12 cellular contexts compared by ENCODE assay signal in genomic region chr19:38671654-38672053, GRCh38. TPM values are rescaled to one million over a fixed set of nuclear protein-coding genes. Genes with fewer than 3 reads are reported as not detected.
A peak's percentile ranks its signal among the peaks of the same experiment; 100 is the strongest.
DNase-seq lines count a peak whose midpoint lies in the region; FAIRE-seq and TF ChIP-seq lines count a peak whose summit lies in the region.
"Had no signal": no experiment of that assay in that cellular context is flagged by ENCODE, and none has a peak within 500 bp of the region (broad histone marks: within the 10 kb centered on the region; RNA-seq: fewer than 3 reads in every experiment).

No MANE protein-coding gene starts in this region.

- POLR2A ChIA-PET in PC-9 (lab: Charles Lee; ENCODE audit: unreplicated experiment): no interaction called here
- POLR2A ChIA-PET in endothelial cell of umbilical vein (lab: Charles Lee): no interaction called here

- H3K9me2 ChIP-seq in PC-9 (ENCODE audit: insufficient read depth): no peaks in the 10 kb centered on the region

- H3K9ac ChIP-seq in endothelial cell of umbilical vein (replicated peaks; ENCODE audit: extremely low read depth, insufficient read depth, low read length): no peak overlapping the region
- H3K9ac ChIP-seq in muscle layer of colon (ENCODE audit: low read length): no peak overlapping the region

- H3K4me1 ChIP-seq in PC-9 (replicated peaks; ENCODE audit: insufficient read depth) (peaks cover 19% of the 10 kb centered on the region), endothelial cell of umbilical vein (ENCODE audit: control insufficient read depth, extremely low read depth, insufficient read depth, low read length) (peaks cover 67% of the 10 kb centered on the region), muscle layer of colon (ENCODE audit: insufficient read depth, low read length) (peaks cover 85% of the 10 kb centered on the region)

- no peak for DNase-seq in PC-9
- DNase-seq in endothelial cell of umbilical vein (ENCODE audit: low read depth, low spot score): peak; percentile 68
- no peak for DNase-seq in activated CD4-positive, alpha-beta T cell treated with anti-CD3 and anti-CD28 coated beads, Interleukin-2, amount 10 ng/mL, durations not matched to agents 24 days and 14 days
- no peak for DNase-seq in G401 (ENCODE audit: low spot score)
- no peak for DNase-seq in retina
- no peak for DNase-seq in H7
- DNase-seq: activated CD4-positive, alpha-beta T cell treated with anti-CD3 and anti-CD28 coated beads, Interleukin-2, amount 10 ng/mL, durations not matched to agents 7 days and 5 days; KBM-7; NCI-H2107 had no signal

- H3K36me3 ChIP-seq in PC-9 (ENCODE audit: low read depth) (peaks cover 15% of the 10 kb centered on the region), endothelial cell of umbilical vein (ENCODE audit: control insufficient read depth in 2 of 2, extremely low read depth in 1 of 2, insufficient read depth in 2 of 2, low read length in 2 of 2) (no peaks in the 10 kb centered on the region), muscle layer of colon (ENCODE audit: insufficient read depth, low read length) (no peaks in the 10 kb centered on the region), H7 (replicated peaks; ENCODE audit: control insufficient read depth, insufficient read depth, low read length) (no peaks in the 10 kb centered on the region)

- intact Hi-C loops in PC-9 (cut with micrococcal nuclease; ENCODE audit: unreplicated experiment): no loop called here
- intact Hi-C loops in endothelial cell of umbilical vein (cut with micrococcal nuclease): no loop called here
- intact Hi-C loops in activated CD4-positive, alpha-beta T cell treated with anti-CD3 and anti-CD28 coated beads, Interleukin-2, amount 10 ng/mL, durations not matched to agents 24 days and 14 days (cut with micrococcal nuclease): no loop called here

- H3F3A ChIP-seq in PC-9 (ENCODE audit: insufficient read depth, low read depth): peaks cover 72% of the 10 kb centered on the region

- peaks cover 88% of the 10 kb centered on the region for H4K20me1 ChIP-seq in PC-9 (ENCODE audit: insufficient read depth)
- H4K20me1 ChIP-seq in endothelial cell of umbilical vein (replicated peaks; ENCODE audit: control insufficient read depth, extremely low read depth, insufficient read depth, low read length): no peaks in the 10 kb centered on the region

- dilution Hi-C loops in endothelial cell of umbilical vein (cut with MboI; ENCODE audit: extremely low pct_ligation_motif_present, low sequenced_read_pairs): no loop called here

- in situ Hi-C loops in G401 (cut with HindIII; ENCODE audit: low sequenced_read_pairs): no loop called here

- no peaks in the 10 kb centered on the region for H3K27me3 Mint-ChIP-seq in activated CD4-positive, alpha-beta T cell treated with anti-CD3 and anti-CD28 coated beads, Interleukin-2, amount 10 ng/mL, durations not matched to agents 24 days and 14 days
- H3K27me3 Mint-ChIP-seq: activated CD4-positive, alpha-beta T cell treated with anti-CD3 and anti-CD28 coated beads, Interleukin-2, amount 10 ng/mL, durations not matched to agents 7 days and 5 days had no signal

- BruUV-seq in PC-9 (replicated peaks; lab: Mats Ljungman, UMichigan) (no TSS peak), endothelial cell of umbilical vein (replicated peaks; lab: Mats Ljungman, UMichigan) (no TSS peak)

- H3K4me3 Mint-ChIP-seq in activated CD4-positive, alpha-beta T cell treated with anti-CD3 and anti-CD28 coated beads, Interleukin-2, amount 10 ng/mL, durations not matched to agents 24 days and 14 days: no peak overlapping the region
- H3K4me3 Mint-ChIP-seq: activated CD4-positive, alpha-beta T cell treated with anti-CD3 and anti-CD28 coated beads, Interleukin-2, amount 10 ng/mL, durations not matched to agents 7 days and 5 days; activated naive CD4-positive, alpha-beta T cell treated with anti-CD3 and anti-CD28 coated beads, Interleukin-2, amount 50 U/mL, for 24 hours had no signal

- no peak overlapping the region for H3K27ac Mint-ChIP-seq in activated CD4-positive, alpha-beta T cell treated with anti-CD3 and anti-CD28 coated beads, Interleukin-2, amount 10 ng/mL, durations not matched to agents 24 days and 14 days
- H3K27ac Mint-ChIP-seq: activated CD4-positive, alpha-beta T cell treated with anti-CD3 and anti-CD28 coated beads, Interleukin-2, amount 10 ng/mL, durations not matched to agents 7 days and 5 days; activated naive CD4-positive, alpha-beta T cell treated with anti-CD3 and anti-CD28 coated beads, Interleukin-2, amount 50 U/mL, for 24 hours had no signal

- no peaks in the 10 kb centered on the region for H3K9me3 Mint-ChIP-seq in activated CD4-positive, alpha-beta T cell treated with anti-CD3 and anti-CD28 coated beads, Interleukin-2, amount 10 ng/mL, durations not matched to agents 24 days and 14 days
- H3K9me3 Mint-ChIP-seq: activated CD4-positive, alpha-beta T cell treated with anti-CD3 and anti-CD28 coated beads, Interleukin-2, amount 10 ng/mL, durations not matched to agents 7 days and 5 days; activated naive CD4-positive, alpha-beta T cell treated with anti-CD3 and anti-CD28 coated beads, Interleukin-2, amount 50 U/mL, for 24 hours had no signal

- peak; percentile 37 for FAIRE-seq in endothelial cell of umbilical vein (lab: Jason Lieb, UNC)

- H3K36me3 Mint-ChIP-seq in activated CD4-positive, alpha-beta T cell treated with anti-CD3 and anti-CD28 coated beads, Interleukin-2, amount 10 ng/mL, durations not matched to agents 24 days and 14 days (ENCODE audit: low read depth): peaks cover 25% of the 10 kb centered on the region

- peaks cover 96% of the 10 kb centered on the region for H3K79me2 ChIP-seq in PC-9 (ENCODE audit: low read depth)
- peaks cover 93% of the 10 kb centered on the region for H3K79me2 ChIP-seq in endothelial cell of umbilical vein (ENCODE audit: control insufficient read depth, insufficient read depth, low read length)

- H3K9me3 ChIP-seq in PC-9 (ENCODE audit: insufficient read depth, low read depth): no peaks in the 10 kb centered on the region
- no peaks in the 10 kb centered on the region for H3K9me3 ChIP-seq in endothelial cell of umbilical vein (replicated peaks; ENCODE audit: control insufficient read depth, insufficient read depth, low read length)
- H3K9me3 ChIP-seq in muscle layer of colon (ENCODE audit: low read length): no peaks in the 10 kb centered on the region

- CTCF ChIA-PET in PC-9 (lab: Charles Lee): no interaction called here
- CTCF ChIA-PET in endothelial cell of umbilical vein (lab: Charles Lee): interaction anchor here (0.8 to 1.6 kb wide), 6 partner anchors 8 to 37 kb away, joined by 3 to 5 read pairs (median 4); no protein-coding TSS in a partner anchor

- H3K27me3 ChIP-seq in PC-9 (ENCODE audit: insufficient read depth, low read depth): no peaks in the 10 kb centered on the region
- H3K27me3 ChIP-seq in endothelial cell of umbilical vein (ENCODE audit: control insufficient read depth in 2 of 2, insufficient read depth in 2 of 2, low read length in 2 of 2): no peaks in the 10 kb centered on the region
- no peaks in the 10 kb centered on the region for H3K27me3 ChIP-seq in muscle layer of colon (ENCODE audit: control insufficient read depth in 1 of 2, insufficient read depth in 2 of 2, low read length in 2 of 2)
- no peaks in the 10 kb centered on the region for H3K27me3 ChIP-seq in H7 (ENCODE audit: control insufficient read depth, insufficient read depth, low read length)

- H3K27ac ChIP-seq in PC-9 (peak overlapping the region; percentile 30; the same call in 1 of the 2 replicates), endothelial cell of umbilical vein (ENCODE audit: insufficient read depth, low read depth, low read length) (peak overlapping the region; percentile 2), muscle layer of colon (ENCODE audit: low read depth, low read length) (peak overlapping the region; percentile 13), temporal lobe (ENCODE audit: low read depth, low read length) (peak overlapping the region; percentile 41)

- no peak for TF ChIP-seq CTCF in PC-9 (conservative IDR thresholded peaks at IDR 0.05)
- TF ChIP-seq CTCF in endothelial cell of umbilical vein (IDR thresholded peaks at IDR 0.05; ENCODE audit: extremely low read depth in 1 of 2, insufficient read depth in 1 of 2, low read depth in 1 of 2, low read length in 2 of 2): no peak

- H3K4me2 ChIP-seq in PC-9 (no peak overlapping the region), endothelial cell of umbilical vein (ENCODE audit: insufficient read depth, low read length) (no peak overlapping the region)

- H3K4me1 Mint-ChIP-seq in activated CD4-positive, alpha-beta T cell treated with anti-CD3 and anti-CD28 coated beads, Interleukin-2, amount 10 ng/mL, durations not matched to agents 24 days and 14 days: peaks cover 67% of the 10 kb centered on the region

- TF ChIP-seq POLR2A in endothelial cell of umbilical vein (IDR thresholded peaks at IDR 0.05; ENCODE audit: low read depth, low read length): no peak

- H3K4me3 ChIP-seq in PC-9 (no peak overlapping the region), endothelial cell of umbilical vein (replicated peaks in 1 of 3; ENCODE audit: insufficient read depth in 1 of 3, low read depth in 1 of 3, low read length in 3 of 3) (no peak overlapping the region), muscle layer of colon (ENCODE audit: low read depth in 1 of 2, low read length in 2 of 2) (no peak overlapping the region), H7 (ENCODE audit: insufficient read depth, low read depth, low read length) (no peak overlapping the region)

- no peaks in the 10 kb centered on the region for H3K9me1 ChIP-seq in endothelial cell of umbilical vein (replicated peaks; ENCODE audit: control insufficient read depth, extremely low read depth, insufficient read depth, low read length)

- H2AFZ ChIP-seq in PC-9 (no peak overlapping the region), endothelial cell of umbilical vein (ENCODE audit: low read depth, low read length) (no peak overlapping the region)

RNA-seq across cellular contexts. Expression of gene ACTN4, which starts 24.2 kb away (rescaled TPM):
- total RNA-seq in PC-9 (2021) (1,066 and 1,233 TPM in 2 replicates), endothelial cell of umbilical vein (693 and 748 TPM in 2 replicates), temporal lobe (51.9 TPM)
- 313 and 329 TPM in 2 replicates for polyA plus RNA-seq in endothelial cell of umbilical vein
- polyA plus RNA-seq in endothelial cell of umbilical vein (2011; cell fraction: cytosol; rRNA removed): 293 and 306 TPM in 2 replicates
- polyA plus RNA-seq in endothelial cell of umbilical vein (2011; cell fraction: nucleus; rRNA removed): 829 and 939 TPM in 2 replicates
- polyA plus RNA-seq in endothelial cell of umbilical vein (2012): 615 and 712 TPM in 2 replicates
- 461 and 482 TPM in 2 replicates for polyA minus RNA-seq in endothelial cell of umbilical vein
- polyA minus RNA-seq in endothelial cell of umbilical vein (2011; cell fraction: cytosol; rRNA and poly(A)+ RNA removed): 78.8 TPM
- 238 and 273 TPM in 2 replicates for polyA minus RNA-seq in endothelial cell of umbilical vein (2011; cell fraction: nucleus; rRNA and poly(A)+ RNA removed)
- 243 and 257 TPM in 2 replicates for total RNA-seq in activated CD4-positive, alpha-beta T cell treated with anti-CD3 and anti-CD28 coated beads, Interleukin-2, amount 10 ng/mL, durations not matched to agents 24 days and 14 days
- total RNA-seq in G401 (2014; rRNA removed; shearing (Covaris generic)): 173 and 182 TPM in 2 replicates
- total RNA-seq in H7 (2014; rRNA removed; shearing (Covaris generic)): 163 and 226 TPM in 2 replicates

RNA-seq across cellular contexts. Expression of gene EIF3K, which starts 52.7 kb away (rescaled TPM):
- total RNA-seq in PC-9 (2021): 230 and 292 TPM in 2 replicates
- 267 and 277 TPM in 2 replicates for total RNA-seq in endothelial cell of umbilical vein
- 584 and 644 TPM in 2 replicates for polyA plus RNA-seq in endothelial cell of umbilical vein
- 562 and 679 TPM in 2 replicates for polyA plus RNA-seq in endothelial cell of umbilical vein (2011; cell fraction: cytosol; rRNA removed)
- polyA plus RNA-seq in endothelial cell of umbilical vein (2011; cell fraction: nucleus; rRNA removed): 241 and 343 TPM in 2 replicates
- polyA plus RNA-seq in endothelial cell of umbilical vein (2012): 437 and 456 TPM in 2 replicates
- polyA minus RNA-seq in endothelial cell of umbilical vein: 239 and 248 TPM in 2 replicates
- 160 TPM for polyA minus RNA-seq in endothelial cell of umbilical vein (2011; cell fraction: cytosol; rRNA and poly(A)+ RNA removed)
- polyA minus RNA-seq in endothelial cell of umbilical vein (2011; cell fraction: nucleus; rRNA and poly(A)+ RNA removed): 54.6 and 56.7 TPM in 2 replicates
- total RNA-seq in temporal lobe: 89.0 TPM
- total RNA-seq in activated CD4-positive, alpha-beta T cell treated with anti-CD3 and anti-CD28 coated beads, Interleukin-2, amount 10 ng/mL, durations not matched to agents 24 days and 14 days: 321 and 322 TPM in 2 replicates
- total RNA-seq in G401 (2014; rRNA removed; shearing (Covaris generic)): 451 and 515 TPM in 2 replicates
- total RNA-seq in H7 (2014; rRNA removed; shearing (Covaris generic)): 408 and 422 TPM in 2 replicates

RNA-seq across cellular contexts. Expression of gene MAP4K1, which starts 53.9 kb away (rescaled TPM):
- total RNA-seq in PC-9 (2021) (3.5 and 6.8 TPM in 2 replicates), endothelial cell of umbilical vein (1.2 and 1.6 TPM in 2 replicates), temporal lobe (0.49 TPM)
- 0.12 and 0.14 TPM in 2 replicates for polyA plus RNA-seq in endothelial cell of umbilical vein
- polyA plus RNA-seq in endothelial cell of umbilical vein (2011; cell fraction: cytosol; rRNA removed): 0.08 and 0.23 TPM in 2 replicates
- 1.2 and 1.4 TPM in 2 replicates for polyA plus RNA-seq in endothelial cell of umbilical vein (2011; cell fraction: nucleus; rRNA removed)
- 0.09 TPM in 1 of 2 replicates, not detected in the other for polyA plus RNA-seq in endothelial cell of umbilical vein (2012)
- polyA minus RNA-seq in endothelial cell of umbilical vein: not detected in 2 replicates
- polyA minus RNA-seq in endothelial cell of umbilical vein (2011; cell fraction: cytosol; rRNA and poly(A)+ RNA removed): not detected
- not detected in 2 replicates for polyA minus RNA-seq in endothelial cell of umbilical vein (2011; cell fraction: nucleus; rRNA and poly(A)+ RNA removed)
- total RNA-seq in activated CD4-positive, alpha-beta T cell treated with anti-CD3 and anti-CD28 coated beads, Interleukin-2, amount 10 ng/mL, durations not matched to agents 24 days and 14 days: 156 and 172 TPM in 2 replicates
- total RNA-seq in G401 (2014; rRNA removed; shearing (Covaris generic)): 0.62 TPM in 1 of 2 replicates, not detected in the other
- total RNA-seq in H7 (2014; rRNA removed; shearing (Covaris generic)): 8.2 and 13.7 TPM in 2 replicates

Comparison
In these comparisons a context has a peak if more than half of its experiments do, and no peak if none do; other contexts are left out.
1. RNA of gene MAP4K1, which starts 53.9 kb away (total RNA-seq): 156 to 172 TPM in activated CD4-positive, alpha-beta T cell treated with anti-CD3 and anti-CD28 coated beads, Interleukin-2, amount 10 ng/mL, durations not matched to agents 24 days and 14 days; 8.2 to 13.7 TPM in H7, 3.5 to 6.8 TPM in PC-9, 1.2 to 1.6 TPM in endothelial cell of umbilical vein, 0.49 TPM in temporal lobe (single experiment) and 0.62 TPM in G401; every median in the first group is over 10 times any median in the second.
2. Peak in every context shown above with its lines, with median percentiles within 50 percentile points of each other: H3K27ac ChIP-seq.